Comparison of ENCODE assay signal across 8 cellular contexts in genomic region chr1:247330548-247331171, GRCh38. TPM values are rescaled to one million over a fixed set of nuclear protein-coding genes. Genes with fewer than 3 reads are reported as not detected.
A peak's percentile ranks its signal among the peaks of the same experiment; 100 is the strongest.
DNase-seq lines count a peak whose midpoint lies in the region; ATAC-seq, FAIRE-seq and TF ChIP-seq lines count a peak whose summit lies in the region.

No MANE protein-coding gene starts in this region.

- H3K4me3 ChIP-seq in AG04449 (ENCODE audit: low read depth, low read length) (peak overlapping the region; percentile 83), SJCRH30 (peak overlapping the region; percentile 99), small intestine (ENCODE audit: low read depth in 1 of 2, low read length in 2 of 2) (peak overlapping the region; percentile 86 to 88)

- ATAC-seq in GM19463 (IDR thresholded peaks at IDR 0.05; ENCODE audit: unreplicated experiment) (peak; percentile 14), foreskin keratinocyte (peak; percentile 41), GM18861 (IDR thresholded peaks at IDR 0.05; ENCODE audit: unreplicated experiment) (no peak)

- FAIRE-seq in small intestine (lab: Jason Lieb, UNC): no peak

- H3K27ac ChIP-seq in SJCRH30 (peak overlapping the region; percentile 93), foreskin keratinocyte (peak overlapping the region; percentile 68), small intestine (ENCODE audit: low read depth in 1 of 2, low read length in 1 of 2) (no peak overlapping the region)

- 8 to 11% (median 8%) methylated on average over 30 to 37 of the region's 37 CpGs for WGBS in small intestine, 3 donors

- H3K27me3 ChIP-seq in SJCRH30: no peaks in the 10 kb centered on the region
- no peaks in the 10 kb centered on the region for H3K27me3 ChIP-seq in foreskin keratinocyte
- no peaks in the 10 kb centered on the region for H3K27me3 ChIP-seq in small intestine (ENCODE audit: control insufficient read depth in 2 of 2, insufficient read depth in 2 of 2, low read length in 2 of 2)

- POLR2A ChIA-PET in AG04449 (lab: Yijun Ruan, JAX): interaction anchor here (0.7 to 1.0 kb wide), 4 partner anchors 9 to 226 kb away, joined by 3 read pairs; no protein-coding TSS in a partner anchor

- CTCF ChIA-PET in AG04449 (lab: Yijun Ruan, JAX): interaction anchor here (1.2 to 1.5 kb wide), 2 partner anchors 12 to 33 kb away, joined by 3 to 5 read pairs; no protein-coding TSS in a partner anchor

- DNase-seq in AG04449 (ENCODE audit: low read depth, low spot score) (no peak), SJCRH30 (no peak), foreskin keratinocyte (no peak), small intestine (no peak), NK-92 (lab: John Stamatoyannopoulos, UW; ENCODE audit: unreplicated experiment) (no peak), Kasumi-1 (lab: John Stamatoyannopoulos, UW) (no peak)

- H3K9me3 ChIP-seq in SJCRH30 (replicated peaks) (no peaks in the 10 kb centered on the region), small intestine (ENCODE audit: control insufficient read depth, low read depth) (no peaks in the 10 kb centered on the region)

- no peak for TF ChIP-seq CTCF in AG04449 (IDR thresholded peaks at IDR 0.05; ENCODE audit: insufficient read depth, low read length, missing control alignments)
- TF ChIP-seq CTCF in foreskin keratinocyte (conservative IDR thresholded peaks at IDR 0.05): no peak

- H3K4me1 ChIP-seq in SJCRH30: peaks cover 11% of the 10 kb centered on the region; the same call in 1 of the 2 replicates
- H3K4me1 ChIP-seq in foreskin keratinocyte: no peaks in the 10 kb centered on the region
- H3K4me1 ChIP-seq in small intestine (ENCODE audit: control insufficient read depth in 2 of 2, insufficient read depth in 1 of 2, low read depth in 1 of 2, low read length in 1 of 2): peaks cover 2 to 4% of the 10 kb centered on the region in 2 donors

- H3K36me3 ChIP-seq in SJCRH30: peaks cover 26% of the 10 kb centered on the region
- peaks cover 0 to 2% of the 10 kb centered on the region in 2 donors for H3K36me3 ChIP-seq in small intestine (ENCODE audit: control insufficient read depth in 2 of 2, insufficient read depth in 2 of 2, low read length in 2 of 2)

RNA-seq across cellular contexts. Expression of gene ZNF496, which starts 1.0 kb away (rescaled TPM):
- 33.5 and 35.2 TPM in 2 replicates for total RNA-seq in SJCRH30 (2014; rRNA removed; shearing (Covaris generic))
- 19.9 and 21.4 TPM in 2 replicates for total RNA-seq in foreskin keratinocyte
- 8.7 and 10.7 TPM in 2 replicates for polyA plus RNA-seq in foreskin keratinocyte
- polyA plus RNA-seq in small intestine: 1 to 10 TPM; 1.6 to 6.8 (median 3.5) TPM

Comparison
In these comparisons a context has a peak if more than half of its experiments do, and no peak if none do; other contexts are left out.
1. H3K27ac ChIP-seq: peak in SJCRH30 (single experiment) and foreskin keratinocyte (single experiment); none in small intestine (0 of 2).
2. Peak in every context shown above with its lines, with median percentiles within 50 percentile points of each other: H3K4me3 ChIP-seq.